Comparison of ENCODE assay signal across 8 cellular contexts in genomic region chr22:36027960-36028645, GRCh38. TPM values are rescaled to one million over a fixed set of nuclear protein-coding genes. Genes with fewer than 3 reads are reported as not detected.
A peak's percentile ranks its signal among the peaks of the same experiment; 100 is the strongest.
DNase-seq lines count a peak whose midpoint lies in the region; ATAC-seq, FAIRE-seq and TF ChIP-seq lines count a peak whose summit lies in the region.

No MANE protein-coding gene starts in this region.

- peak overlapping the region; percentile 12 for H3K27ac Mint-ChIP-seq in activated T-cell treated with anti-CD3 and anti-CD28 coated beads, Interleukin-2, amount 50 U/mL, for 72 hours
- peak overlapping the region; percentile 94 to 99 (median 96) for H3K27ac Mint-ChIP-seq in brain
- H3K27ac Mint-ChIP-seq in stimulated activated effector memory CD8-positive, alpha-beta T cell treated with anti-CD3 and anti-CD28 coated beads, Interleukin-12 subunit alpha, Interleukin-12 subunit beta, amount 100 ng/mL, for 72 hours: no peak overlapping the region

- peak overlapping the region; percentile 79 to 80 for H3K4me3 Mint-ChIP-seq in activated T-cell treated with anti-CD3 and anti-CD28 coated beads, Interleukin-2, amount 50 U/mL, for 72 hours
- peak overlapping the region; percentile 94 to 98 (median 97) for H3K4me3 Mint-ChIP-seq in brain
- H3K4me3 Mint-ChIP-seq in stimulated activated effector memory CD8-positive, alpha-beta T cell treated with anti-CD3 and anti-CD28 coated beads, Interleukin-12 subunit alpha, Interleukin-12 subunit beta, amount 100 ng/mL, for 72 hours: peak overlapping the region; percentile 72

- no peaks in the 10 kb centered on the region for H3K27me3 ChIP-seq in keratinocyte (ENCODE audit: control insufficient read depth, extremely low read depth, insufficient read depth, low read length)

- H3K9me3 Mint-ChIP-seq in activated T-cell treated with anti-CD3 and anti-CD28 coated beads, Interleukin-2, amount 50 U/mL, for 72 hours: no peaks in the 10 kb centered on the region
- H3K9me3 Mint-ChIP-seq in brain: peaks cover 0 to 2% (median 0%) of the 10 kb centered on the region in 5 experiments
- no peaks in the 10 kb centered on the region for H3K9me3 Mint-ChIP-seq in stimulated activated effector memory CD8-positive, alpha-beta T cell treated with anti-CD3 and anti-CD28 coated beads, Interleukin-12 subunit alpha, Interleukin-12 subunit beta, amount 100 ng/mL, for 72 hours

- peak overlapping the region; percentile 82 to 91 (median 87) for H3K4me3 ChIP-seq in keratinocyte (ENCODE audit: control insufficient read depth in 2 of 3, extremely low read depth in 1 of 3, insufficient read depth in 2 of 3, low read depth in 1 of 3, low read length in 3 of 3)

- peaks cover 15% of the 10 kb centered on the region for H3K27me3 Mint-ChIP-seq in activated T-cell treated with anti-CD3 and anti-CD28 coated beads, Interleukin-2, amount 50 U/mL, for 72 hours (ENCODE audit: low read depth)
- H3K27me3 Mint-ChIP-seq in brain: peaks cover 9% of the 10 kb centered on the region

- peaks cover 48% of the 10 kb centered on the region for H3K79me2 ChIP-seq in keratinocyte (ENCODE audit: control insufficient read depth, insufficient read depth, low read length)

- dilution Hi-C loops in keratinocyte (cut with MboI; ENCODE audit: extremely low pct_ligation_motif_present, low sequenced_read_pairs): no loop called here

- peaks cover 2% of the 10 kb centered on the region in 2 donors for H3K36me3 Mint-ChIP-seq in activated T-cell treated with anti-CD3 and anti-CD28 coated beads, Interleukin-2, amount 50 U/mL, for 72 hours (ENCODE audit: insufficient read depth in 2 of 2)
- H3K36me3 Mint-ChIP-seq in brain: peaks cover 14% of the 10 kb centered on the region
- H3K36me3 Mint-ChIP-seq in stimulated activated effector memory CD8-positive, alpha-beta T cell treated with anti-CD3 and anti-CD28 coated beads, Interleukin-12 subunit alpha, Interleukin-12 subunit beta, amount 100 ng/mL, for 72 hours: no peaks in the 10 kb centered on the region

- no peak for FAIRE-seq in keratinocyte (lab: Jason Lieb, UNC)

- H3K36me3 ChIP-seq in keratinocyte (ENCODE audit: control insufficient read depth in 2 of 2, extremely low read depth in 1 of 2, insufficient read depth in 2 of 2, low read length in 2 of 2): no peaks in the 10 kb centered on the region

- peaks cover 17% of the 10 kb centered on the region for H3K4me1 Mint-ChIP-seq in activated T-cell treated with anti-CD3 and anti-CD28 coated beads, Interleukin-2, amount 50 U/mL, for 72 hours (ENCODE audit: low read depth)
- H3K4me1 Mint-ChIP-seq in brain: peaks cover 52% of the 10 kb centered on the region
- peaks cover 23% of the 10 kb centered on the region for H3K4me1 Mint-ChIP-seq in stimulated activated effector memory CD8-positive, alpha-beta T cell treated with anti-CD3 and anti-CD28 coated beads, Interleukin-12 subunit alpha, Interleukin-12 subunit beta, amount 100 ng/mL, for 72 hours

- H3K9me3 ChIP-seq in keratinocyte (ENCODE audit: control insufficient read depth, low read depth, low read length): no peaks in the 10 kb centered on the region

- peaks cover 16% of the 10 kb centered on the region for H3K4me1 ChIP-seq in keratinocyte (ENCODE audit: control insufficient read depth, extremely low read depth, insufficient read depth, low read length)

- H3K4me2 ChIP-seq in keratinocyte (ENCODE audit: control insufficient read depth, extremely low read depth, insufficient read depth, low read depth, low read length): peak overlapping the region; percentile 99

- H3K9me1 ChIP-seq in keratinocyte (ENCODE audit: control insufficient read depth, extremely low read depth, insufficient read depth, low read length): no peaks in the 10 kb centered on the region

- TF ChIP-seq CTCF in brain (conservative IDR thresholded peaks at IDR 0.05): no peak
- no peak for TF ChIP-seq CTCF in keratinocyte (optimal IDR thresholded peaks at IDR 0.05 in 1 of 3, IDR thresholded peaks at IDR 0.05 in 1 of 3, conservative IDR thresholded peaks at IDR 0.05 in 1 of 3; ENCODE audit: extremely low read depth in 1 of 3, insufficient read depth in 2 of 3, low read length in 3 of 3)

- no peaks in the 10 kb centered on the region for H4K20me1 ChIP-seq in keratinocyte (ENCODE audit: control insufficient read depth, extremely low read depth, insufficient read depth, low read length)

- H3K27ac ChIP-seq in keratinocyte (ENCODE audit: control insufficient read depth, insufficient read depth, low read length): peak overlapping the region; percentile 70

- peak overlapping the region; percentile 91 for H3K9ac ChIP-seq in keratinocyte (ENCODE audit: control insufficient read depth, extremely low read depth, insufficient read depth, low read length)

- H2AFZ ChIP-seq in keratinocyte (ENCODE audit: control insufficient read depth, low read length): peak overlapping the region; percentile 77

- ATAC-seq in activated T-cell treated with anti-CD3 and anti-CD28 coated beads, Interleukin-2, amount 50 U/mL, for 72 hours (replicated peaks in 1 of 2): peak; percentile 34 to 55
- peak; percentile 54 for ATAC-seq in stimulated activated effector memory CD8-positive, alpha-beta T cell treated with anti-CD3 and anti-CD28 coated beads, Interleukin-12 subunit alpha, Interleukin-12 subunit beta, amount 100 ng/mL, for 72 hours
- ATAC-seq in HG02973 (IDR thresholded peaks at IDR 0.05; ENCODE audit: unreplicated experiment) (no peak), HG03571 (IDR thresholded peaks at IDR 0.05; ENCODE audit: unreplicated experiment) (no peak)

- DNase-seq in activated T-cell treated with anti-CD3 and anti-CD28 coated beads, Interleukin-2, amount 50 U/mL, for 72 hours: peak; percentile 32 to 46
- DNase-seq in activated T-cell treated with anti-CD3 and anti-CD28 coated beads, Interleukin-2, amount 50 U/mL, for 1 hour: no peak
- DNase-seq in NCI-H1105 (lab: John Stamatoyannopoulos, UW) (peak; percentile 40), keratinocyte (ENCODE audit: low read depth, low spot score) (no peak)
- DNase-seq in stimulated activated effector memory CD8-positive, alpha-beta T cell treated with anti-CD3 and anti-CD28 coated beads, Interleukin-12 subunit alpha, Interleukin-12 subunit beta, amount 100 ng/mL, for 72 hours (ENCODE audit: low spot score in 2 of 2): peak; percentile 30 to 57

RNA-seq across cellular contexts. Expression of gene RBFOX2, which starts 0.5 kb away (rescaled TPM):
- 1 to 10 TPM; 2.3 to 4.4 TPM for total RNA-seq in activated T-cell treated with anti-CD3 and anti-CD28 coated beads, Interleukin-2, amount 50 U/mL, for 72 hours
- 67.0 TPM for polyA plus RNA-seq in brain (ENCODE audit: insufficient read depth, low read depth, low replicate concordance)
- polyA plus RNA-seq in keratinocyte: 95.9 to 125 TPM (median 118 TPM) in 3 replicates
- polyA plus RNA-seq in keratinocyte (2011; ENCODE audit: low read depth): 60.1 TPM
- 84.0 and 94.1 TPM in 2 replicates for polyA plus RNA-seq in keratinocyte (2011; cell fraction: cytosol; rRNA removed)
- 128 and 130 TPM in 2 replicates for polyA plus RNA-seq in keratinocyte (2011; cell fraction: nucleus; rRNA removed)
- polyA plus RNA-seq in keratinocyte (2012; ENCODE audit: low replicate concordance): 37.4 and 70.8 TPM in 2 replicates
- 155 to 189 TPM (median 185 TPM) in 3 replicates for polyA minus RNA-seq in keratinocyte
- polyA minus RNA-seq in keratinocyte (2011; cell fraction: cytosol; rRNA and poly(A)+ RNA removed): 91.1 TPM
- 99.2 and 183 TPM in 2 replicates for polyA minus RNA-seq in keratinocyte (2011; cell fraction: nucleus; rRNA and poly(A)+ RNA removed)

Comparison
In these comparisons a context has a peak if more than half of its experiments do, and no peak if none do; other contexts are left out.
1. DNase-seq: peak in activated T-cell treated with anti-CD3 and anti-CD28 coated beads, Interleukin-2, amount 50 U/mL, for 72 hours (2 of 2), NCI-H1105 (single experiment) and stimulated activated effector memory CD8-positive, alpha-beta T cell treated with anti-CD3 and anti-CD28 coated beads, Interleukin-12 subunit alpha, Interleukin-12 subunit beta, amount 100 ng/mL, for 72 hours (2 of 2); none in activated T-cell treated with anti-CD3 and anti-CD28 coated beads, Interleukin-2, amount 50 U/mL, for 1 hour (single experiment) and keratinocyte (single experiment).
2. ATAC-seq: peak in activated T-cell treated with anti-CD3 and anti-CD28 coated beads, Interleukin-2, amount 50 U/mL, for 72 hours (2 of 2) and stimulated activated effector memory CD8-positive, alpha-beta T cell treated with anti-CD3 and anti-CD28 coated beads, Interleukin-12 subunit alpha, Interleukin-12 subunit beta, amount 100 ng/mL, for 72 hours (single experiment); none in HG02973 (single experiment) and HG03571 (single experiment).
3. Peak in every context shown above with its lines, with median percentiles within 50 percentile points of each other: H3K4me3 Mint-ChIP-seq.